Comparison of ENCODE assay signal across 8 cellular contexts in the genomic region with DNA sequence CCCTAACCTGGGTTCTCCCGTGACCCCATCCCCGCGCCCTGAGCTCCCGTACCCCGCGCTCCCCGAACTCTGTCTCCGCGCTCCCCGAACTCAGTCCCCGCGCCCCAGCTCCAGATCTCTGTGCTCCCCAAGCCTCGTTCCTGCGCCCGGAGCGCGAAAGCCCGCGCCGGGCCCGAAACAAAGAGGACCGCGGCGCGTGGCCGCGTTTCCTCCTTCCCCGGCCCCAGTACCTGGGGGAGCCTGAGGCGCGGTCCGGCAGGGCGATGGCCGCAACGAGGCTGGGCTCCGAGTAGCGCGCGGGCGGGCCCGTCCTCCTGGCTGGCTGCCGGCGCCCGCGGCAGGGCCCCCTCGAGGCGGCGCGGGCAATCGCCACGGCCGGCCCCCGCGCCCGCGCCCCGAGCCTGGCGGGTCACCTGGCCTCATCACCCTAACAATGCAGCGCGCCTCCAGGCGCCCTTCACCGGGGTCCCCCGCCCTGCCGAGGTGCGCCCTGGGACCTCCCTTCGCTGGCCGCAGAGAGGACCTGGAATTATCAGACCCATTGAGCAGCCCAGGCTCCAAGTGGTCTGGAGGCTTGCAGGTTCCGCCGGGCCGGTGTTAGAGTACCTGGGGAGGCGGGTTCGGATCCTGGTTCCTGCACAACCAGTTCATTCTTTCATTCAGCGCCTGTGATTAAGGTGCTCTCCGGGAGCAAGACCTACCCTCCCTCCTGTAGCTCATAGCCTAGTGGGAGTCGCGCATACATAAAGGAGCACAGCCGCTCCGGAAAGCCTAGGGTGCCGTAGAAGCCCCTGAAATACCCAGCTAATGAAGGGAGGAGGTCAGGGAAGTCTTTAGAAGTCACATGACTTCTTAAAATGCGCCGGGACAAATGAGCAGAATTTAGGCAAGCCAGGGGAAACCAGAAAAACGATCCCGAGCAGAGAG. TPM values are rescaled to one million over a fixed set of nuclear protein-coding genes. Genes with fewer than 3 reads are reported as not detected.
DNase-seq lines count a peak whose midpoint lies in the region; ATAC-seq and TF ChIP-seq lines count a peak whose summit lies in the region.

A gene (minus strand): TSS at position 291 of the 927 bp plus-strand sequence. CDS start 142,475 bp downstream, outside the sequence.

- H3F3A ChIP-seq in neural progenitor cell (ENCODE audit: low read depth): peaks cover 5% of the 10 kb centered on the region

- peaks cover 32% of the 10 kb centered on the region for H3K4me1 Mint-ChIP-seq in neural progenitor cell
- peaks cover 4% of the 10 kb centered on the region for H3K4me1 Mint-ChIP-seq in activated CD4-positive, alpha-beta T cell treated with anti-CD3 and anti-CD28 coated beads, Interleukin-2, amount 10 ng/mL, durations not matched to agents 24 days and 14 days

- H3K9me3 ChIP-seq in SJCRH30 (replicated peaks) (no peaks in the 10 kb centered on the region), neural progenitor cell (ENCODE audit: low read depth) (no peaks in the 10 kb centered on the region)

- peaks cover 21% of the 10 kb centered on the region for H3K4me1 ChIP-seq in SJCRH30
- no peaks in the 10 kb centered on the region for H3K4me1 ChIP-seq in foreskin keratinocyte
- H3K4me1 ChIP-seq in neural progenitor cell: peaks cover 11% of the 10 kb centered on the region

- peak within 1 kb of the TSS; percentile 61 for H3K27ac Mint-ChIP-seq in neural progenitor cell
- H3K27ac Mint-ChIP-seq in activated CD4-positive, alpha-beta T cell treated with anti-CD3 and anti-CD28 coated beads, Interleukin-2, amount 10 ng/mL, durations not matched to agents 24 days and 14 days: no peak within 1 kb of the TSS

- DNase-seq in HEK293T (ENCODE audit: extremely low spot score) (peak; percentile 69), SJCRH30 (peak; percentile 43 to 60), foreskin keratinocyte (no peak), neural progenitor cell (ENCODE audit: low spot score) (peak; percentile 81), NCI-H128 (lab: John Stamatoyannopoulos, UW; ENCODE audit: unreplicated experiment) (no peak)
- DNase-seq in activated CD4-positive, alpha-beta T cell treated with anti-CD3 and anti-CD28 coated beads, Interleukin-2, amount 10 ng/mL, durations not matched to agents 24 days and 14 days: no peak
- no peak for DNase-seq in central memory CD4-positive, alpha-beta T cell

- H3K79me2 ChIP-seq in neural progenitor cell (ENCODE audit: low read depth): peaks cover 11% of the 10 kb centered on the region

- H3K4me3 Mint-ChIP-seq in neural progenitor cell: peak within 1 kb of the TSS; percentile 92
- H3K4me3 Mint-ChIP-seq in activated CD4-positive, alpha-beta T cell treated with anti-CD3 and anti-CD28 coated beads, Interleukin-2, amount 10 ng/mL, durations not matched to agents 24 days and 14 days: no peak within 1 kb of the TSS

- no peaks in the 10 kb centered on the region for H3K36me3 Mint-ChIP-seq in neural progenitor cell
- no peaks in the 10 kb centered on the region for H3K36me3 Mint-ChIP-seq in activated CD4-positive, alpha-beta T cell treated with anti-CD3 and anti-CD28 coated beads, Interleukin-2, amount 10 ng/mL, durations not matched to agents 24 days and 14 days (ENCODE audit: low read depth)

- peaks cover 6% of the 10 kb centered on the region for H3K9me3 Mint-ChIP-seq in neural progenitor cell
- no peaks in the 10 kb centered on the region for H3K9me3 Mint-ChIP-seq in activated CD4-positive, alpha-beta T cell treated with anti-CD3 and anti-CD28 coated beads, Interleukin-2, amount 10 ng/mL, durations not matched to agents 24 days and 14 days

- no peaks in the 10 kb centered on the region for H3K27me3 ChIP-seq in SJCRH30
- peaks cover 3% of the 10 kb centered on the region for H3K27me3 ChIP-seq in foreskin keratinocyte
- peaks cover 29% of the 10 kb centered on the region for H3K27me3 ChIP-seq in neural progenitor cell

- peaks cover 7% of the 10 kb centered on the region for H4K20me1 ChIP-seq in neural progenitor cell (ENCODE audit: low read depth)

- peak within 1 kb of the TSS; percentile 99 for H2AFZ ChIP-seq in neural progenitor cell (replicated peaks)

- H3K27ac ChIP-seq in SJCRH30 (peak within 1 kb of the TSS; percentile 81), foreskin keratinocyte (no peak within 1 kb of the TSS), neural progenitor cell (no peak within 1 kb of the TSS)

- CTCF ChIA-PET in HEK293T (lab: Yijun Ruan, JAX): interaction anchor here (0.6 kb wide), 2 partner anchors 184 to 547 kb away, joined by 3 read pairs; no protein-coding TSS in a partner anchor

- intact Hi-C loops in activated CD4-positive, alpha-beta T cell treated with anti-CD3 and anti-CD28 coated beads, Interleukin-2, amount 10 ng/mL, durations not matched to agents 24 days and 14 days (cut with micrococcal nuclease): no loop called here

- H3K27me3 Mint-ChIP-seq in neural progenitor cell (ENCODE audit: insufficient read depth, low read depth): peaks cover 19% of the 10 kb centered on the region
- H3K27me3 Mint-ChIP-seq in activated CD4-positive, alpha-beta T cell treated with anti-CD3 and anti-CD28 coated beads, Interleukin-2, amount 10 ng/mL, durations not matched to agents 24 days and 14 days: peaks cover 33% of the 10 kb centered on the region

- ATAC-seq in foreskin keratinocyte: peak; percentile 64
- no peak for ATAC-seq in GM18519 (IDR thresholded peaks at IDR 0.05; ENCODE audit: low FRiP score, unreplicated experiment)

- H3K9ac ChIP-seq in neural progenitor cell: peak within 1 kb of the TSS; percentile 44

- no peaks in the 10 kb centered on the region for H3K36me3 ChIP-seq in SJCRH30
- H3K36me3 ChIP-seq in neural progenitor cell: no peaks in the 10 kb centered on the region

- peak; percentile 29 for TF ChIP-seq CTCF in foreskin keratinocyte (conservative IDR thresholded peaks at IDR 0.05)
- TF ChIP-seq CTCF in neural progenitor cell (IDR thresholded peaks at IDR 0.05): peak; percentile 43

- POLR2A ChIA-PET in HEK293T (lab: Yijun Ruan, JAX): no interaction called here

- peak within 1 kb of the TSS; percentile 89 for H3K4me2 ChIP-seq in neural progenitor cell

- peak within 1 kb of the TSS; percentile 90 for H3K4me3 ChIP-seq in SJCRH30
- H3K4me3 ChIP-seq in neural progenitor cell: peak within 1 kb of the TSS; percentile 91

TF ChIP-seq in HEK293T, 16 proteins besides CTCF, POLR2A, EP300 and RAD21:
- TF ChIP-seq TARDBP (IDR thresholded peaks at IDR 0.05) (no peak), L3MBTL2 (conservative IDR thresholded peaks at IDR 0.05) (peak; percentile 46; the same call in 1 of the 2 replicates)

RNA-seq across cellular contexts. Expression of the gene that starts here (rescaled TPM):
- total RNA-seq in SJCRH30 (2014; rRNA removed; shearing (Covaris generic)): 57.6 and 65.1 TPM in 2 replicates
- total RNA-seq in foreskin keratinocyte: 6.6 and 9.4 TPM in 2 replicates
- polyA plus RNA-seq in foreskin keratinocyte: 2.4 and 2.9 TPM in 2 replicates
- total RNA-seq in neural progenitor cell (ENCODE audit: low replicate concordance): 15.0 and 21.8 TPM in 2 replicates
- total RNA-seq in activated CD4-positive, alpha-beta T cell treated with anti-CD3 and anti-CD28 coated beads, Interleukin-2, amount 10 ng/mL, durations not matched to agents 24 days and 14 days: 4.7 and 5.7 TPM in 2 replicates

Comparison
In these comparisons a context has a peak if more than half of its experiments do, and no peak if none do; other contexts are left out.
1. DNase-seq: peak in HEK293T (single experiment), SJCRH30 (2 of 2) and neural progenitor cell (single experiment); none in foreskin keratinocyte (0 of 2), activated CD4-positive, alpha-beta T cell treated with anti-CD3 and anti-CD28 coated beads, Interleukin-2, amount 10 ng/mL, durations not matched to agents 24 days and 14 days (single experiment), central memory CD4-positive, alpha-beta T cell (single experiment) and NCI-H128 (single experiment).